ENCODE assay signal across 26 cellular contexts in the genomic region with DNA sequence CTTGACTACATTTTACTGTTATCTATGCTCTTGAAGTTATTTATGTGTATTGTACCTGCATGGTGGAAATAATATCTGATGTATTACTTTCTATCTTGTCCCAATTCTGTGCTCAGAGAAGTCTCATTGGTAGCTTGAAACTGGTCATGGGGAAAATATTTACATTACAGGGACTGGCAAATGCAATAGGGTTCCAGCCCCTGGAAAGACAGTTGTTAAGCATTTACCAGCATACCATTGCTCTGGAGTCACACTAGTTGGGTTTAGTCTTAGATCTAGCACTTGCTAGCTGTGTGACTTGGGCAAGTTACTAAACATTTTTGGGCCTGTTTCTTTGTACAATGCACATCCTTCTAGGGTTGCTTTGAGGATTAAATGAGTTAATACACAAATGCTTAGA.
DNase-seq lines count a peak whose midpoint lies in the region; FAIRE-seq and TF ChIP-seq lines count a peak whose summit lies in the region.
"Had no signal": no experiment of that assay in that cellular context is flagged by ENCODE, and none has a peak within 500 bp of the region (broad histone marks: within the 10 kb centered on the region; RNA-seq: fewer than 3 reads in every experiment).

No MANE protein-coding gene starts in this region.

- H3K27ac ChIP-seq in endothelial cell of umbilical vein (ENCODE audit: insufficient read depth, low read depth, low read length) (no peak overlapping the region), SK-N-SH (ENCODE audit: low read depth in 2 of 2, low read length in 1 of 2) (no peak overlapping the region)
- H3K27ac ChIP-seq: C4-2B had no signal

- POLR2A ChIA-PET in endothelial cell of umbilical vein (lab: Charles Lee) = no interaction called here
- POLR2A ChIA-PET in SK-N-SH (lab: Yijun Ruan, JAX) = no interaction called here

- CTCF ChIA-PET in endothelial cell of umbilical vein (lab: Charles Lee) = no interaction called here
- CTCF ChIA-PET in SK-N-SH (lab: Yijun Ruan, JAX) = interaction anchor here (0.6 kb wide), 1 partner anchor 222 kb away, joined by 3 read pairs; no protein-coding TSS in a partner anchor

- BruUV-seq in endothelial cell of umbilical vein (replicated peaks; lab: Mats Ljungman, UMichigan) = no TSS peak

- TF ChIP-seq CTCF in endothelial cell of umbilical vein (IDR thresholded peaks at IDR 0.05; ENCODE audit: extremely low read depth in 1 of 2, insufficient read depth in 1 of 2, low read depth in 1 of 2, low read length in 2 of 2) = no peak
- no peak for TF ChIP-seq CTCF in kidney epithelial cell (IDR thresholded peaks at IDR 0.05; ENCODE audit: insufficient read depth, low read length, poor library complexity, severe bottlenecking)
- TF ChIP-seq CTCF in SK-N-SH (IDR thresholded peaks at IDR 0.05) = no peak

- FAIRE-seq in RCC 7860 (lab: Jason Lieb, UNC) (no peak), endothelial cell of umbilical vein (lab: Jason Lieb, UNC) (peak; percentile 8)
- FAIRE-seq: GM18507 had no signal

- no peaks in the 10 kb centered on the region for H4K20me1 ChIP-seq in endothelial cell of umbilical vein (replicated peaks; ENCODE audit: control insufficient read depth, extremely low read depth, insufficient read depth, low read length)
- no peaks in the 10 kb centered on the region for H4K20me1 ChIP-seq in SK-N-SH (ENCODE audit: insufficient read depth)

- H3K9ac ChIP-seq in endothelial cell of umbilical vein (replicated peaks; ENCODE audit: extremely low read depth, insufficient read depth, low read length) (no peak overlapping the region), SK-N-SH (no peak overlapping the region)

- H3K9me3 ChIP-seq in endothelial cell of umbilical vein (replicated peaks; ENCODE audit: control insufficient read depth, insufficient read depth, low read length) (no peaks in the 10 kb centered on the region), SK-N-SH (no peaks in the 10 kb centered on the region)
- H3K9me3 ChIP-seq: MG63 had no signal

- DNase-seq in RCC 7860 (ENCODE audit: low spot score) (peak; percentile 13), endothelial cell of umbilical vein (ENCODE audit: low read depth, low spot score) (no peak), kidney epithelial cell (ENCODE audit: low read depth) (peak; percentile 5), iPS-NIHi11 (ENCODE audit: low spot score) (no peak), NCI-H1930 (lab: John Stamatoyannopoulos, UW) (no peak), SK-N-SH (no peak), NCI-H69 (lab: John Stamatoyannopoulos, UW) (no peak)
- DNase-seq: CD8-positive, alpha-beta memory T cell; DMS153; DND-41; H9; IMR-90; KG1; MG63; NCI-H1105 treated with DMSO at 0.1 percent for 48 hours; NCI-H146; NCI-H2029; NCI-H446; NCI-H524 treated with DMSO at 0.1 percent for 48 hours; NCI-H82; NK-92 treated with Interleukin-12 subunit alpha and Interleukin-12 subunit beta, amount 100 ng/mL, for 24 hours; PC-3; SHP77 had no signal

- no peak overlapping the region for H2AFZ ChIP-seq in endothelial cell of umbilical vein (ENCODE audit: low read depth, low read length)
- no peak overlapping the region for H2AFZ ChIP-seq in SK-N-SH (ENCODE audit: low read depth)
- H2AFZ ChIP-seq: GM23338 had no signal

- intact Hi-C loops in endothelial cell of umbilical vein (cut with micrococcal nuclease) = no loop called here

- H3K27me3 ChIP-seq in endothelial cell of umbilical vein (ENCODE audit: control insufficient read depth in 2 of 2, insufficient read depth in 2 of 2, low read length in 2 of 2) (no peaks in the 10 kb centered on the region), kidney epithelial cell (ENCODE audit: control insufficient read depth, insufficient read depth, low read length) (no peaks in the 10 kb centered on the region), SK-N-SH (ENCODE audit: insufficient read depth) (no peaks in the 10 kb centered on the region)
- H3K27me3 ChIP-seq: MG63 had no signal

- H3K79me2 ChIP-seq in endothelial cell of umbilical vein (ENCODE audit: control insufficient read depth, insufficient read depth, low read length) (no peaks in the 10 kb centered on the region), SK-N-SH (ENCODE audit: insufficient read depth) (no peaks in the 10 kb centered on the region)

- no peaks in the 10 kb centered on the region for H3K9me2 ChIP-seq in SK-N-SH

- H3K4me1 ChIP-seq in endothelial cell of umbilical vein (ENCODE audit: control insufficient read depth, extremely low read depth, insufficient read depth, low read length) (no peaks in the 10 kb centered on the region), SK-N-SH (ENCODE audit: control insufficient read depth in 1 of 2, insufficient read depth in 2 of 2, low read depth in 1 of 2, low read length in 1 of 2) (peaks cover 0 to 4% of the 10 kb centered on the region in 2 experiments; a peak in 1 of 4 replicates)

- H3K36me3 ChIP-seq in endothelial cell of umbilical vein (ENCODE audit: control insufficient read depth in 2 of 2, extremely low read depth in 1 of 2, insufficient read depth in 2 of 2, low read length in 2 of 2) (no peaks in the 10 kb centered on the region), kidney epithelial cell (ENCODE audit: control insufficient read depth, insufficient read depth, low read length) (no peaks in the 10 kb centered on the region), SK-N-SH (replicated peaks in 1 of 2; ENCODE audit: control insufficient read depth in 1 of 2, insufficient read depth in 2 of 2, low read length in 1 of 2) (no peaks in the 10 kb centered on the region)
- H3K36me3 ChIP-seq: MG63 had no signal

- dilution Hi-C loops in endothelial cell of umbilical vein (cut with MboI; ENCODE audit: extremely low pct_ligation_motif_present, low sequenced_read_pairs) = no loop called here

- no peaks in the 10 kb centered on the region for H3F3A ChIP-seq in SK-N-SH (replicated peaks; ENCODE audit: insufficient read depth)

- TF ChIP-seq POLR2A in endothelial cell of umbilical vein (IDR thresholded peaks at IDR 0.05; ENCODE audit: low read depth, low read length) = no peak

- H3K4me3 ChIP-seq in endothelial cell of umbilical vein (replicated peaks in 1 of 3; ENCODE audit: insufficient read depth in 1 of 3, low read depth in 1 of 3, low read length in 3 of 3) = no peak overlapping the region
- H3K4me3 ChIP-seq in kidney epithelial cell (ENCODE audit: low read depth, low read length) = no peak overlapping the region
- H3K4me3 ChIP-seq in SK-N-SH (ENCODE audit: low read depth in 2 of 2, low read length in 1 of 2) = no peak overlapping the region
- H3K4me3 ChIP-seq: GM23338, MG63 had no signal

- no peak for TF ChIP-seq EP300 in SK-N-SH (IDR thresholded peaks at IDR 0.05; ENCODE audit: borderline replicate concordance in 1 of 2, low read depth in 1 of 2, low read length in 1 of 2)

- no peak for TF ChIP-seq RAD21 in SK-N-SH (IDR thresholded peaks at IDR 0.05; ENCODE audit: low read length)

- no peak overlapping the region for H3K4me2 ChIP-seq in endothelial cell of umbilical vein (ENCODE audit: insufficient read depth, low read length)
- no peak overlapping the region for H3K4me2 ChIP-seq in SK-N-SH
- H3K4me2 ChIP-seq: GM23338 had no signal

- H3K9me1 ChIP-seq in endothelial cell of umbilical vein (replicated peaks; ENCODE audit: control insufficient read depth, extremely low read depth, insufficient read depth, low read length) = no peaks in the 10 kb centered on the region

TF ChIP-seq in endothelial cell of umbilical vein, 7 proteins besides CTCF, POLR2A, EP300 and RAD21:
- TF ChIP-seq, protein P1, sequence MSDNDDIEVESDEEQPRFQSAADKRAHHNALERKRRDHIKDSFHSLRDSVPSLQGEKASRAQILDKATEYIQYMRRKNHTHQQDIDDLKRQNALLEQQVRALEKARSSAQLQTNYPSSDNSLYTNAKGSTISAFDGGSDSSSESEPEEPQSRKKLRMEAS (IDR thresholded peaks at IDR 0.05; ENCODE audit: insufficient read depth, insufficient read length) = no peak
- TF ChIP-seq POLR2AphosphoS5 (IDR thresholded peaks at IDR 0.05; ENCODE audit: insufficient read depth, low read depth, low read length) (no peak), GATA2 (IDR thresholded peaks at IDR 0.05; ENCODE audit: insufficient read depth, insufficient read length, low read depth, low read length) (no peak), JUN (IDR thresholded peaks at IDR 0.05; ENCODE audit: borderline replicate concordance, insufficient read depth, insufficient read length, low read depth) (no peak), MYC (IDR thresholded peaks at IDR 0.05; ENCODE audit: low read depth, low read length) (no peak), FOS (IDR thresholded peaks at IDR 0.05; ENCODE audit: borderline replicate concordance, insufficient read depth, low read length) (no peak), EZH2 (IDR thresholded peaks at IDR 0.05; ENCODE audit: borderline replicate concordance, low read depth, low read length, severe bottlenecking) (no peak)
TF ChIP-seq in endothelial cell of umbilical vein: peak in this region for 0.

TF ChIP-seq in SK-N-SH, 30 proteins besides CTCF, POLR2A, EP300 and RAD21:
- TF ChIP-seq GATA2 (CRISPR knock-in tag; IDR thresholded peaks at IDR 0.05) (no peak), FOXJ3 (CRISPR knock-in tag; IDR thresholded peaks at IDR 0.05) (no peak), NFIC (IDR thresholded peaks at IDR 0.05; ENCODE audit: borderline replicate concordance) (no peak), TEAD4 (IDR thresholded peaks at IDR 0.05; ENCODE audit: borderline replicate concordance, insufficient read depth) (no peak), EZH2phosphoT487 (IDR thresholded peaks at IDR 0.05; ENCODE audit: borderline replicate concordance, low read depth) (no peak), ELF1 (IDR thresholded peaks at IDR 0.05) (no peak), NRF1 (IDR thresholded peaks at IDR 0.05; ENCODE audit: low read depth, low read length) (no peak), FOXM1 (IDR thresholded peaks at IDR 0.05; ENCODE audit: low read depth) (no peak), POLR2AphosphoS5 (IDR thresholded peaks at IDR 0.05; ENCODE audit: low read depth, low read length) (no peak), JUND (IDR thresholded peaks at IDR 0.05) (no peak), RCOR1 (IDR thresholded peaks at IDR 0.05; ENCODE audit: low read length) (no peak), MXI1 (IDR thresholded peaks at IDR 0.05; ENCODE audit: low read depth, low read length) (no peak), TAF1 (IDR thresholded peaks at IDR 0.05; ENCODE audit: borderline replicate concordance, low read depth, low read length) (no peak), FOSL2 (IDR thresholded peaks at IDR 0.05; ENCODE audit: borderline replicate concordance, low read depth) (no peak)

Comparison
In these comparisons a context has a peak if more than half of its experiments do, and no peak if none do; other contexts are left out.
1. DNase-seq: peak in RCC 7860 (single experiment) and kidney epithelial cell (single experiment); none in endothelial cell of umbilical vein (single experiment), iPS-NIHi11 (single experiment), NCI-H1930 (0 of 2), SK-N-SH (single experiment) and NCI-H69 (single experiment).